In the genomic region with DNA sequence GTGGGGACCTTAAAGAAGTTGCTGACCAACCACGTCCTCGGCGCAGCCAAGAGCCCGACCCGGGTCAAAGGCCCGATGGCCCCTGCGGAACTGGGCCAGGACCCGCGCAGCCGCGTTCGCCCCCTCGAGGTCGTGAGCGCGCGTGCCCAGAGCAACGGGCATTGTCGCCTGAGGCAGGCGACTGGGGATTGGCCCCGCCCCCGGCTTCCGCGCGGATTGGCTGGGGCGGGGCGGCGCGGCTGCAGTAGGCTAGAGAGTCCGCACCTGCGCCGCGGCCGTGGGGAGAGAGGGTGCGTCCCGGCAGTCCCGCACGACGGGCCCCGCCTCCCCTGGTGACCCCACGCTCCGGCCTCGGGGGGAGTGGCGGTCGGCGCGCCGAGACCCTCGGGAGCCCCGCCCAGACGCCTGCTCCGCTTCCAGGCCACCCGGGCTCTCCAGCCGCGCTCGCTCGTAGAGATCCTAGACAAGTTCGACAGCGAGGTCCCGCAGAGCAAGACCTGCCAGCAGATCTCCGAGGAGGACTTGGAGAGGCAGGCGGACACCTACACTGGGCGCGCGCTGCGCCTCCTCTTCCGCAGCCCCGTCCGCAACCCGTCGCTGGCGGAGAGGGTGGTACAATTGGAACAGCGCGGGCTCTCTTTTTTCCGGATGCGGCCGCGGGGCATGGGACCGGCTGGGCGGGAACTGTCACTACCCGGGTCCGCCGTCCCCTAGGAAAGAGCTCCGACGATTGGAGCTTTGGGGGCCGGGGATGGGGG, we compare ENCODE assay signal across 8 cellular contexts. TPM values are rescaled to one million over a fixed set of nuclear protein-coding genes. Genes with fewer than 3 reads are reported as not detected.
DNase-seq lines count a peak whose midpoint lies in the region; ATAC-seq and TF ChIP-seq lines count a peak whose summit lies in the region.

No MANE protein-coding gene starts in this region.

- H3K27ac Mint-ChIP-seq in WTC11 (peak overlapping the region; percentile 96), chondrocyte (ENCODE audit: unreplicated experiment) (no peak overlapping the region)

- H3K9me3 Mint-ChIP-seq in WTC11 (peaks cover 3% of the 10 kb centered on the region; the same call in 1 of the 2 replicates), chondrocyte (ENCODE audit: low read depth) (no peaks in the 10 kb centered on the region)

- WGBS in lower leg skin, 2 donors, result 1 to 2% methylated on average over 13 to 58 of the region's 86 CpGs

- H3K4me1 Mint-ChIP-seq in WTC11, result peaks cover 21% of the 10 kb centered on the region
- H3K4me1 Mint-ChIP-seq in chondrocyte (ENCODE audit: low read depth), result peaks cover 13% of the 10 kb centered on the region

- intact Hi-C loops in lower leg skin (cut with DNase I; ENCODE audit: low total_unique reads), result no loop called here

- ATAC-seq in HG03045 (IDR thresholded peaks at IDR 0.05; ENCODE audit: unreplicated experiment) (peak; percentile 73), WTC11 (peak; percentile 69)

- TF ChIP-seq POLR2A in lower leg skin (IDR thresholded peaks at IDR 0.05), result no peak

- DNase-seq in NCI-H187 (lab: John Stamatoyannopoulos, UW), result peak; percentile 46 to 61
- DNase-seq in NCI-H187 treated with DMSO at 0.1 percent for 48 hours (lab: John Stamatoyannopoulos, UW), result no peak
- peak; percentile 95 for DNase-seq in NCI-H2227 (lab: John Stamatoyannopoulos, UW; ENCODE audit: unreplicated experiment)
- peak; percentile 80 for DNase-seq in WTC11 (ENCODE audit: low spot score)
- DNase-seq in chondrocyte (ENCODE audit: low spot score), result no peak
- peak; percentile 36 to 92 for DNase-seq in lower leg skin (ENCODE audit: low spot score in 2 of 2)
- DNase-seq in stimulated activated CD8-positive, alpha-beta memory T cell treated with anti-CD3 and anti-CD28 coated beads, Interleukin-12 subunit alpha, Interleukin-12 subunit beta, amount 100 ng/mL, for 4 hours (ENCODE audit: low read depth), result peak; percentile 62

- H3K27me3 Mint-ChIP-seq in WTC11 (ENCODE audit: low read depth) (peaks cover 12% of the 10 kb centered on the region), chondrocyte (ENCODE audit: low read depth) (no peaks in the 10 kb centered on the region)

- TF ChIP-seq CTCF in WTC11 (IDR thresholded peaks at IDR 0.05), result no peak
- TF ChIP-seq CTCF in chondrocyte (IDR thresholded peaks at IDR 0.05), result peak; percentile 48
- TF ChIP-seq CTCF in lower leg skin (IDR thresholded peaks at IDR 0.05), result no peak

- peak overlapping the region; percentile 24 for H3K4me3 ChIP-seq in lower leg skin (ENCODE audit: low read depth, poor library complexity, severe bottlenecking)

- POLR2A ChIA-PET in WTC11 (lab: Charles Lee), result interaction anchor here (0.8 to 1.2 kb wide), 3 partner anchors 8 to 78 kb away, joined by 3 to 5 read pairs (median 5); partner anchors contain the start of genes PPIL2 and YPEL1

- CTCF ChIA-PET in WTC11 (lab: Charles Lee), result interaction anchor here (0.6 to 2.6 kb wide), 9 partner anchors 9 to 700 kb away, joined by 3 to 20 read pairs (median 4); partner anchors contain the start of genes PPIL2 and SDF2L1

- H3K36me3 Mint-ChIP-seq in WTC11 (peaks cover 13% of the 10 kb centered on the region), chondrocyte (ENCODE audit: low read depth) (no peaks in the 10 kb centered on the region)

- H3K4me3 Mint-ChIP-seq in WTC11 (peak overlapping the region; percentile 87), chondrocyte (ENCODE audit: unreplicated experiment) (peak overlapping the region; percentile 77)

TF ChIP-seq in WTC11, 78 proteins besides CTCF, POLR2A, EP300 and RAD21 (continues in another document):
- peak; percentile 47; the same call in 1 of the 2 replicates for TF ChIP-seq ZNF317 (CRISPR knock-in tag; IDR thresholded peaks at IDR 0.05; ENCODE audit: borderline replicate concordance, low read depth)
- peak; percentile 95 for TF ChIP-seq ZNF416 (CRISPR knock-in tag; IDR thresholded peaks at IDR 0.05)
- TF ChIP-seq ZBTB43 (CRISPR knock-in tag; IDR thresholded peaks at IDR 0.05), result peak; percentile 92
- TF ChIP-seq AR (CRISPR knock-in tag; IDR thresholded peaks at IDR 0.05), result no peak
- no peak for TF ChIP-seq ZSCAN18 (CRISPR knock-in tag; IDR thresholded peaks at IDR 0.05)
- TF ChIP-seq, protein P1, sequence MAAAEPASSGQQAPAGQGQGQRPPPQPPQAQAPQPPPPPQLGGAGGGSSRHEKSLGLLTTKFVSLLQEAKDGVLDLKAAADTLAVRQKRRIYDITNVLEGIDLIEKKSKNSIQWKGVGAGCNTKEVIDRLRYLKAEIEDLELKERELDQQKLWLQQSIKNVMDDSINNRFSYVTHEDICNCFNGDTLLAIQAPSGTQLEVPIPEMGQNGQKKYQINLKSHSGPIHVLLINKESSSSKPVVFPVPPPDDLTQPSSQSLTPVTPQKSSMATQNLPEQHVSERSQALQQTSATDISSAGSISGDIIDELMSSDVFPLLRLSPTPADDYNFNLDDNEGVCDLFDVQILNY (CRISPR knock-in tag; IDR thresholded peaks at IDR 0.05), result peak; percentile 61; the same call in 1 of the 2 replicates
- no peak for TF ChIP-seq RORB (CRISPR knock-in tag; IDR thresholded peaks at IDR 0.05)
- TF ChIP-seq ZNF423 (CRISPR knock-in tag; IDR thresholded peaks at IDR 0.05), result no peak
- TF ChIP-seq ZNF219 (CRISPR knock-in tag; IDR thresholded peaks at IDR 0.05; ENCODE audit: borderline replicate concordance), result no peak
- peak; percentile 75; the same call in 1 of the 2 replicates for TF ChIP-seq ETV6 (CRISPR knock-in tag; IDR thresholded peaks at IDR 0.05)
- peak; percentile 11; the same call in 1 of the 2 replicates for TF ChIP-seq NFE2L1 (CRISPR knock-in tag; IDR thresholded peaks at IDR 0.05)
- peak; percentile 79 for TF ChIP-seq PRRX2 (CRISPR knock-in tag; IDR thresholded peaks at IDR 0.05)
- peak; percentile 93 for TF ChIP-seq FOXP1 (CRISPR knock-in tag; IDR thresholded peaks at IDR 0.05; ENCODE audit: borderline replicate concordance)
- TF ChIP-seq, protein P2, sequence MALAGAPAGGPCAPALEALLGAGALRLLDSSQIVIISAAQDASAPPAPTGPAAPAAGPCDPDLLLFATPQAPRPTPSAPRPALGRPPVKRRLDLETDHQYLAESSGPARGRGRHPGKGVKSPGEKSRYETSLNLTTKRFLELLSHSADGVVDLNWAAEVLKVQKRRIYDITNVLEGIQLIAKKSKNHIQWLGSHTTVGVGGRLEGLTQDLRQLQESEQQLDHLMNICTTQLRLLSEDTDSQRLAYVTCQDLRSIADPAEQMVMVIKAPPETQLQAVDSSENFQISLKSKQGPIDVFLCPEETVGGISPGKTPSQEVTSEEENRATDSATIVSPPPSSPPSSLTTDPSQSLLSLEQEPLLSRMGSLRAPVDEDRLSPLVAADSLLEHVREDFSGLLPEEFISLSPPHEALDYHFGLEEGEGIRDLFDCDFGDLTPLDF (CRISPR knock-in tag; IDR thresholded peaks at IDR 0.05), result no peak

RNA-seq across cellular contexts. Expression of gene PPIL2, which starts 8.3 kb away (rescaled TPM):
- total RNA-seq in WTC11 (2021) (35.6 to 47.5 TPM (median 37.4 TPM) in 3 replicates), chondrocyte (36.0 to 46.6 TPM (median 36.8 TPM) in 3 replicates), lower leg skin (10 to 100 TPM; 22.3 to 44.2 (median 27.5) TPM)

RNA-seq across cellular contexts. Expression of gene SDF2L1, which starts 15.4 kb away (rescaled TPM):
- total RNA-seq in WTC11 (2021) (52.2 to 73.6 TPM (median 57.0 TPM) in 3 replicates), chondrocyte (21.2 to 28.4 TPM (median 26.0 TPM) in 3 replicates), lower leg skin (10 to 100 TPM in 3 of 4 donors, 1 to 10 TPM in 1; 8.2 to 21.4 (median 19.6) TPM)

RNA-seq across cellular contexts. Expression of gene CCDC116, which starts 25.0 kb away (rescaled TPM):
- total RNA-seq in WTC11 (2021) (0.14 to 0.57 TPM (median 0.27 TPM) in 3 replicates), chondrocyte (0.44 to 0.85 TPM (median 0.47 TPM) in 3 replicates), lower leg skin (under 1 TPM in 2 of 4 donors, not detected in 2; 0.23 to 0.49 TPM)

RNA-seq across cellular contexts. Expression of gene YDJC, which starts 27.7 kb away (rescaled TPM):
- total RNA-seq in WTC11 (2021) (39.1 to 42.1 TPM (median 39.8 TPM) in 3 replicates), chondrocyte (13.3 to 14.6 TPM (median 14.6 TPM) in 3 replicates), lower leg skin (10 to 100 TPM; 42.2 to 72.2 (median 56.5) TPM)

Comparison
In these comparisons a context has a peak if more than half of its experiments do, and no peak if none do; other contexts are left out.
1. DNase-seq: peak in NCI-H187 (2 of 2), NCI-H2227 (single experiment), WTC11 (single experiment), lower leg skin (2 of 2) and stimulated activated CD8-positive, alpha-beta memory T cell treated with anti-CD3 and anti-CD28 coated beads, Interleukin-12 subunit alpha, Interleukin-12 subunit beta, amount 100 ng/mL, for 4 hours (single experiment); none in NCI-H187 treated with DMSO at 0.1 percent for 48 hours (single experiment) and chondrocyte (single experiment).